In genomic region chr3:98972155-98972554, GRCh38 we compare ENCODE assay signal across 13 cellular contexts.
DNase-seq lines count a peak whose midpoint lies in the region; ATAC-seq and TF ChIP-seq lines count a peak whose summit lies in the region.
"Had no signal": no experiment of that assay in that cellular context is flagged by ENCODE, and none has a peak within 500 bp of the region (broad histone marks: within the 10 kb centered on the region; RNA-seq: fewer than 3 reads in every experiment).

No MANE protein-coding gene starts in this region.

- no peaks in the 10 kb centered on the region for H3K79me2 ChIP-seq in trophoblast cell (ENCODE audit: control insufficient read depth, insufficient read depth, low read length, poor library complexity)

- no peak overlapping the region for H3K18ac ChIP-seq in trophoblast cell (ENCODE audit: low read length)

- H3K23ac ChIP-seq in trophoblast cell (ENCODE audit: low read length): no peak overlapping the region

- intact Hi-C loops in Right ventricle myocardium inferior (cut with DNase I): no loop called here

- H3K9me3 ChIP-seq in trophoblast cell (ENCODE audit: insufficient read depth, low read depth, low read length): no peaks in the 10 kb centered on the region

- H2BK120ac ChIP-seq in trophoblast cell (ENCODE audit: insufficient read depth, low read length, poor library complexity): no peak overlapping the region

- H3K27me3 ChIP-seq in brain microvascular endothelial cell (replicated peaks) (no peaks in the 10 kb centered on the region), trophoblast cell (ENCODE audit: insufficient read depth, low read length) (no peaks in the 10 kb centered on the region)
- H3K27me3 ChIP-seq: cardiac muscle cell had no signal

- no peak for TF ChIP-seq CTCF in brain microvascular endothelial cell (IDR thresholded peaks at IDR 0.05; ENCODE audit: low read depth, low read length, missing control alignments)

- in situ Hi-C loops in brain microvascular endothelial cell (cut with HindIII; ENCODE audit: low pct_ligation_motif_present, low sequenced_read_pairs): no loop called here

- no peaks in the 10 kb centered on the region for H3K4me1 ChIP-seq in trophoblast cell (ENCODE audit: control insufficient read depth in 1 of 2, insufficient read depth in 2 of 2, low read length in 2 of 2)

- no peak overlapping the region for H2BK5ac ChIP-seq in trophoblast cell (ENCODE audit: low read depth, low read length, poor library complexity)

- no peak overlapping the region for H3K4me3 ChIP-seq in brain microvascular endothelial cell (ENCODE audit: low read depth, low read length)
- H3K4me3 ChIP-seq in trophoblast cell (ENCODE audit: low read depth, low read length): no peak overlapping the region
- H3K4me3 ChIP-seq: cardiac muscle cell, skin epidermis had no signal

- no peak overlapping the region for H4K8ac ChIP-seq in trophoblast cell (ENCODE audit: low read depth, low read length)

- no peak overlapping the region for H2AK5ac ChIP-seq in trophoblast cell (ENCODE audit: low read length)

- no peak overlapping the region for H3K9ac ChIP-seq in trophoblast cell (ENCODE audit: low read length)

- H2BK12ac ChIP-seq in trophoblast cell (ENCODE audit: low read length): no peak overlapping the region

- ATAC-seq in HG03095 (IDR thresholded peaks at IDR 0.05; ENCODE audit: unreplicated experiment): no peak
- no peak for ATAC-seq in Right ventricle myocardium inferior

- no peak overlapping the region for H3K14ac ChIP-seq in trophoblast cell (ENCODE audit: low read length)

- H3K27ac ChIP-seq in brain microvascular endothelial cell (peak overlapping the region; percentile 97), trophoblast cell (ENCODE audit: low read depth, low read length) (no peak overlapping the region)
- H3K27ac ChIP-seq: cardiac muscle cell had no signal

- no peak overlapping the region for H2AFZ ChIP-seq in trophoblast cell (ENCODE audit: insufficient read depth, low read length, poor library complexity)

- H4K91ac ChIP-seq in trophoblast cell (ENCODE audit: low read depth, low read length): no peak overlapping the region

- no peaks in the 10 kb centered on the region for H3K79me1 ChIP-seq in trophoblast cell (ENCODE audit: low read length)

- H3K36me3 ChIP-seq in brain microvascular endothelial cell (replicated peaks): no peaks in the 10 kb centered on the region
- H3K36me3 ChIP-seq in trophoblast cell (ENCODE audit: control insufficient read depth in 1 of 2, insufficient read depth in 2 of 2, low read length in 2 of 2): no peaks in the 10 kb centered on the region
- H3K36me3 ChIP-seq: cardiac muscle cell had no signal

- H4K12ac ChIP-seq in trophoblast cell (ENCODE audit: low read depth, low read length): no peak overlapping the region

- peak; percentile 51 for DNase-seq in AG08395 (ENCODE audit: low spot score)
- DNase-seq in HT-29 (ENCODE audit: low spot score): peak; percentile 75
- DNase-seq in brain microvascular endothelial cell: peak; percentile 96
- DNase-seq in kidney tubule cell (ENCODE audit: low spot score): peak; percentile 97
- DNase-seq in UCSD-AML1 (lab: John Stamatoyannopoulos, UW; ENCODE audit: unreplicated experiment): no peak
- DNase-seq in trophoblast cell: no peak
- DNase-seq in Right ventricle myocardium inferior (ENCODE audit: missing footprints): no peak
- DNase-seq: CD4-positive, CD25-positive, alpha-beta regulatory T cell; glutamatergic neuron; mesendoderm had no signal

- H3K4ac ChIP-seq in trophoblast cell (ENCODE audit: low read depth, low read length): no peak overlapping the region

- H3K4me2 ChIP-seq in trophoblast cell (ENCODE audit: low read length): no peak overlapping the region

- no CpG with 5 or more reads among the region's 2 CpGs for WGBS in trophoblast cell (ENCODE audit: extremely low coverage, insufficient coverage, insufficient read length)

Comparison
In these comparisons a context has a peak if more than half of its experiments do, and no peak if none do; other contexts are left out.
1. DNase-seq: peak in AG08395 (single experiment), HT-29 (single experiment), brain microvascular endothelial cell (single experiment) and kidney tubule cell (single experiment); none in UCSD-AML1 (single experiment), trophoblast cell (0 of 2) and Right ventricle myocardium inferior (single experiment).